8 cellular contexts compared by ENCODE assay signal in genomic region chr11:66311965-66312548, GRCh38. TPM values are rescaled to one million over a fixed set of nuclear protein-coding genes. Genes with fewer than 3 reads are reported as not detected.
A peak's percentile ranks its signal among the peaks of the same experiment; 100 is the strongest.
DNase-seq lines count a peak whose midpoint lies in the region; ATAC-seq, FAIRE-seq and TF ChIP-seq lines count a peak whose summit lies in the region.

No MANE protein-coding gene starts in this region.

- no peaks in the 10 kb centered on the region for H3K9me3 Mint-ChIP-seq in astrocyte (ENCODE audit: unreplicated experiment)

- no peaks in the 10 kb centered on the region for H3K36me3 ChIP-seq in astrocyte (ENCODE audit: insufficient read depth, low read length)

- H2AFZ ChIP-seq in astrocyte (ENCODE audit: low read depth, low read length): peak overlapping the region; percentile 93

- peaks cover 32% of the 10 kb centered on the region for H3K79me2 ChIP-seq in astrocyte (ENCODE audit: insufficient read depth, low read length)

- H3K4me1 Mint-ChIP-seq in astrocyte (ENCODE audit: low read depth, unreplicated experiment): peaks cover 16% of the 10 kb centered on the region

- H3K27me3 Mint-ChIP-seq in astrocyte (ENCODE audit: low read depth, unreplicated experiment): peaks cover 13% of the 10 kb centered on the region

- peaks cover 35% of the 10 kb centered on the region for H3K4me1 ChIP-seq in astrocyte (ENCODE audit: insufficient read depth, low read length)

- peak overlapping the region; percentile 95 for H3K27ac Mint-ChIP-seq in astrocyte (ENCODE audit: unreplicated experiment)

- peak overlapping the region; percentile 92 for H3K4me2 ChIP-seq in astrocyte (ENCODE audit: low read length)

- peak overlapping the region; percentile 76 for H3K9ac ChIP-seq in astrocyte (ENCODE audit: low read length)

- H3K4me3 Mint-ChIP-seq in astrocyte (ENCODE audit: unreplicated experiment): peak overlapping the region; percentile 91

- DNase-seq in NCI-H187 treated with DMSO at 0.1 percent for 48 hours (lab: John Stamatoyannopoulos, UW) (peak; percentile 64), T-helper 22 cell (ENCODE audit: low read depth) (peak; percentile 92), astrocyte (ENCODE audit: low read depth) (peak; percentile 86), hippocampal formation (lab: John Stamatoyannopoulos, UW) (peak; percentile 65 to 84), retinal pigment epithelial cell (ENCODE audit: low read depth) (peak; percentile 60), cerebellar cortex (ENCODE audit: low spot score) (no peak)

- ATAC-seq in GM18508 (IDR thresholded peaks at IDR 0.05; ENCODE audit: insufficient read depth, unreplicated experiment): peak; percentile 41
- ATAC-seq in HG02973 (IDR thresholded peaks at IDR 0.05; ENCODE audit: unreplicated experiment): peak; percentile 65

- no peak for FAIRE-seq in astrocyte (lab: Jason Lieb, UNC)

- H3K27ac ChIP-seq in astrocyte (ENCODE audit: low read depth, low read length): peak overlapping the region; percentile 69

- no peaks in the 10 kb centered on the region for H3K36me3 Mint-ChIP-seq in astrocyte (ENCODE audit: low read depth, unreplicated experiment)

- TF ChIP-seq CTCF in astrocyte (IDR thresholded peaks at IDR 0.05; ENCODE audit: insufficient read depth, low read depth, low read length) (no peak), retinal pigment epithelial cell (conservative IDR thresholded peaks at IDR 0.05; ENCODE audit: low read depth, low read length) (no peak)

- H3K4me3 ChIP-seq in astrocyte (ENCODE audit: insufficient read depth, low read depth, low read length) (peak overlapping the region; percentile 65), retinal pigment epithelial cell (ENCODE audit: low read length) (peak overlapping the region; percentile 54)

- H3K9me3 ChIP-seq in astrocyte (ENCODE audit: insufficient read depth, low read depth, low read length): no peaks in the 10 kb centered on the region

- H3K27me3 ChIP-seq in astrocyte (ENCODE audit: insufficient read depth, low read length): no peaks in the 10 kb centered on the region

- H4K20me1 ChIP-seq in astrocyte (ENCODE audit: insufficient read depth, low read length): peaks cover 15% of the 10 kb centered on the region

RNA-seq across cellular contexts. Expression of gene CD248, which starts 4.8 kb away (rescaled TPM):
- 50.9 and 58.8 TPM in 2 replicates for total RNA-seq in astrocyte

RNA-seq across cellular contexts. Expression of gene TMEM151A, which starts 20.4 kb away (rescaled TPM):
- 1.8 and 2.0 TPM in 2 replicates for total RNA-seq in astrocyte

RNA-seq across cellular contexts. Expression of gene YIF1A, which starts 23.1 kb away (rescaled TPM):
- 129 and 159 TPM in 2 replicates for total RNA-seq in astrocyte

RNA-seq across cellular contexts. Expression of gene RIN1, which starts 24.2 kb away (rescaled TPM):
- 8.5 and 12.0 TPM in 2 replicates for total RNA-seq in astrocyte

RNA-seq across cellular contexts. Expression of gene BRMS1, which starts 32.8 kb away (rescaled TPM):
- total RNA-seq in astrocyte: 43.5 and 47.8 TPM in 2 replicates
